Comparison of ENCODE assay signal across 22 cellular contexts in genomic region chr15:65368646-65369045, GRCh38. TPM values are rescaled to one million over a fixed set of nuclear protein-coding genes. Genes with fewer than 3 reads are reported as not detected.
DNase-seq lines count a peak whose midpoint lies in the region; ATAC-seq and TF ChIP-seq lines count a peak whose summit lies in the region.
"Had no signal": no experiment of that assay in that cellular context is flagged by ENCODE, and none has a peak within 500 bp of the region (broad histone marks: within the 10 kb centered on the region; RNA-seq: fewer than 3 reads in every experiment).

No MANE protein-coding gene starts in this region.

- H3K4me3 ChIP-seq in dorsolateral prefrontal cortex, result no peak overlapping the region
- H3K4me3 ChIP-seq: GM12878, Peyer's patch, right lobe of liver, transverse colon had no signal

- peak overlapping the region in 47 of 59 donors; percentile 4 to 81 (median 54) for H3K27ac ChIP-seq in dorsolateral prefrontal cortex
- H3K27ac ChIP-seq: KMS-11, Peyer's patch, right lobe of liver, transverse colon had no signal

- H3K4me1 Mint-ChIP-seq in nephron progenitor cell, result peaks cover 83% of the 10 kb centered on the region
- H3K4me1 Mint-ChIP-seq: activated naive CD8-positive, alpha-beta T cell treated with anti-CD3 and anti-CD28 coated beads, Interleukin-2, amount 10 ng/mL, durations not matched to agents 7 days and 5 days; CD4-positive, alpha-beta memory T cell had no signal

- DNase-seq in cardiac septum (ENCODE audit: low spot score) (peak; percentile 41), left cardiac atrium (no peak), dorsolateral prefrontal cortex (peak in 1 of 10 donors; percentile 26), nephron progenitor cell (no peak), NCI-H345 (lab: John Stamatoyannopoulos, UW) (no peak), superior temporal gyrus (ENCODE audit: extremely low spot score) (no peak), NCI-H1092 treated with DMSO at 0.1 percent for 48 hours (lab: John Stamatoyannopoulos, UW) (no peak), glomerular visceral epithelial cell (ENCODE audit: extremely low spot score) (no peak)
- DNase-seq: activated CD4-positive, alpha-beta T cell treated with anti-CD3 and anti-CD28 coated beads, Interleukin-2, amount 50 U/mL, for 4 hours; activated naive CD8-positive, alpha-beta T cell treated with anti-CD3 and anti-CD28 coated beads, Interleukin-2, amount 10 ng/mL, durations not matched to agents 7 days and 5 days; activated T-cell treated with anti-CD3 and anti-CD28 coated beads, Interleukin-2, amount 50 U/mL, for 4 hours; CD4-positive, alpha-beta memory T cell; EL; HCEC 1CT; natural killer cell; stimulated activated CD4-positive, alpha-beta T cell treated with anti-CD3 and anti-CD28 coated beads, Interleukin-2, amount 100 ng/mL, for 24 hours; transverse colon had no signal

- H3K27me3 Mint-ChIP-seq in nephron progenitor cell (ENCODE audit: low read depth, poor library complexity), result peaks cover 10% of the 10 kb centered on the region

- peak overlapping the region; percentile 97 for H3K27ac Mint-ChIP-seq in nephron progenitor cell
- H3K27ac Mint-ChIP-seq: activated naive CD8-positive, alpha-beta T cell treated with anti-CD3 and anti-CD28 coated beads, Interleukin-2, amount 10 ng/mL, durations not matched to agents 7 days and 5 days; CD4-positive, alpha-beta memory T cell; natural killer cell had no signal

- intact Hi-C loops in cardiac septum (cut with DNase I) (no loop called here), left cardiac atrium (cut with DNase I) (no loop called here), dorsolateral prefrontal cortex (cut with DNase I) (no loop called here)

- peak overlapping the region; percentile 70 for H3K4me3 Mint-ChIP-seq in nephron progenitor cell
- H3K4me3 Mint-ChIP-seq: activated naive CD8-positive, alpha-beta T cell treated with anti-CD3 and anti-CD28 coated beads, Interleukin-2, amount 10 ng/mL, durations not matched to agents 7 days and 5 days; activated T-cell treated with anti-CD3 and anti-CD28 coated beads, Interleukin-2, amount 50 U/mL, for 4 hours; CD4-positive, alpha-beta memory T cell; natural killer cell had no signal

- TF ChIP-seq CTCF in dorsolateral prefrontal cortex (IDR thresholded peaks at IDR 0.05 in 54 of 56, conservative IDR thresholded peaks at IDR 0.05 in 2 of 56; ENCODE audit: low read depth in 1 of 56, partially characterized antibody in 56 of 56) (no peak), nephron progenitor cell (IDR thresholded peaks at IDR 0.05) (no peak)

- no peak for ATAC-seq in left cardiac atrium
- ATAC-seq: activated T-cell treated with anti-CD3 and anti-CD28 coated beads, Interleukin-2, amount 50 U/mL, for 4 hours; GM12878; natural killer cell had no signal

- no peaks in the 10 kb centered on the region for H3K27me3 ChIP-seq in dorsolateral prefrontal cortex
- H3K27me3 ChIP-seq: Peyer's patch, right lobe of liver had no signal

- H3K9me3 Mint-ChIP-seq in nephron progenitor cell, result no peaks in the 10 kb centered on the region
- H3K9me3 Mint-ChIP-seq: activated naive CD8-positive, alpha-beta T cell treated with anti-CD3 and anti-CD28 coated beads, Interleukin-2, amount 10 ng/mL, durations not matched to agents 7 days and 5 days; activated T-cell treated with anti-CD3 and anti-CD28 coated beads, Interleukin-2, amount 50 U/mL, for 4 hours; CD4-positive, alpha-beta memory T cell; natural killer cell had no signal

- H3K36me3 Mint-ChIP-seq in nephron progenitor cell (ENCODE audit: low read depth), result peaks cover 39% of the 10 kb centered on the region
- H3K36me3 Mint-ChIP-seq: activated naive CD8-positive, alpha-beta T cell treated with anti-CD3 and anti-CD28 coated beads, Interleukin-2, amount 10 ng/mL, durations not matched to agents 7 days and 5 days; CD4-positive, alpha-beta memory T cell; natural killer cell had no signal

RNA-seq across cellular contexts. Expression of gene IGDCC3, which starts 9.2 kb away (rescaled TPM):
- total RNA-seq in cardiac septum, result not detected
- under 1 TPM in 1 of 2 donors, not detected in 1; 0.09 TPM for total RNA-seq in left cardiac atrium
- 10 to 100 TPM in 2 of 120 experiments, 1 to 10 TPM in 118; 1.7 to 11.7 (median 4.9) TPM for total RNA-seq in dorsolateral prefrontal cortex
- total RNA-seq: activated naive CD8-positive, alpha-beta T cell treated with anti-CD3 and anti-CD28 coated beads, Interleukin-2, amount 10 ng/mL, durations not matched to agents 7 days and 5 days; CD4-positive, alpha-beta memory T cell; lower leg skin; natural killer cell; Peyer's patch; right lobe of liver; transverse colon had no signal

RNA-seq across cellular contexts. Expression of gene IGDCC4, which starts 54.1 kb away (rescaled TPM):
- 0.92 TPM for total RNA-seq in cardiac septum
- total RNA-seq in left cardiac atrium, result 1 to 10 TPM; 1.6 to 6.9 TPM
- total RNA-seq in dorsolateral prefrontal cortex, result 10 to 100 TPM in 54 of 120 experiments, 1 to 10 TPM in 66; 4.9 to 22.3 (median 9.6) TPM
